ENCODE assay signal across 19 cellular contexts in genomic region chr12:122086641-122087285, GRCh38. TPM values are rescaled to one million over a fixed set of nuclear protein-coding genes. Genes with fewer than 3 reads are reported as not detected.
DNase-seq lines count a peak whose midpoint lies in the region; ATAC-seq, FAIRE-seq and TF ChIP-seq lines count a peak whose summit lies in the region.
"Had no signal": no experiment of that assay in that cellular context is flagged by ENCODE, and none has a peak within 500 bp of the region (broad histone marks: within the 10 kb centered on the region; RNA-seq: fewer than 3 reads in every experiment).

No MANE protein-coding gene starts in this region.

- no peak for DNase-seq in activated naive CD4-positive, alpha-beta T cell treated with anti-CD3 and anti-CD28 coated beads, Interleukin-2, amount 10 ng/mL, durations not matched to agents 7 days and 5 days
- DNase-seq in activated naive CD4-positive, alpha-beta T cell treated with anti-CD3 and anti-CD28 coated beads, Interleukin-2, amount 50 U/mL, for 16 hours, result no peak
- DNase-seq in astrocyte (ENCODE audit: low read depth) (no peak), mesenteric fat pad (ENCODE audit: low spot score) (peak; percentile 68), thyroid gland (no peak), hypothalamus (lab: John Stamatoyannopoulos, UW) (no peak)
- DNase-seq in stimulated activated CD4-positive, alpha-beta T cell treated with anti-CD3 and anti-CD28 coated beads, Interleukin-4, amount 100 ng/mL, for 24 hours, result no peak
- DNase-seq: ACHN; activated CD4-positive, alpha-beta memory T cell treated with anti-CD3 and anti-CD28 coated beads for 36 hours; amniotic stem cell; DMS153; foreskin fibroblast; GM23248; MM.1S; NCI-H2171 treated with DMSO at 0.1 percent for 48 hours; OCI-M1; T-helper 1 cell had no signal

- H3K4me3 ChIP-seq in astrocyte (ENCODE audit: insufficient read depth, low read depth, low read length) (no peak overlapping the region), thyroid gland (replicated peaks in 1 of 3) (no peak overlapping the region)
- H3K4me3 ChIP-seq: GM23248 had no signal

- TF ChIP-seq POLR2A in thyroid gland (IDR thresholded peaks at IDR 0.05), result no peak

- no peak for FAIRE-seq in astrocyte (lab: Jason Lieb, UNC)
- FAIRE-seq: keratinocyte had no signal

- H3K27me3 Mint-ChIP-seq in activated naive CD4-positive, alpha-beta T cell treated with anti-CD3 and anti-CD28 coated beads, Interleukin-2, amount 10 ng/mL, durations not matched to agents 7 days and 5 days, result no peaks in the 10 kb centered on the region
- H3K27me3 Mint-ChIP-seq in astrocyte (ENCODE audit: low read depth, unreplicated experiment), result no peaks in the 10 kb centered on the region
- H3K27me3 Mint-ChIP-seq: activated CD4-positive, alpha-beta memory T cell treated with anti-CD3 and anti-CD28 coated beads for 36 hours had no signal

- peaks cover 78% of the 10 kb centered on the region for H3K4me1 Mint-ChIP-seq in activated naive CD4-positive, alpha-beta T cell treated with anti-CD3 and anti-CD28 coated beads, Interleukin-2, amount 10 ng/mL, durations not matched to agents 7 days and 5 days
- H3K4me1 Mint-ChIP-seq in astrocyte (ENCODE audit: low read depth, unreplicated experiment), result peaks cover 46% of the 10 kb centered on the region

- H3K4me1 ChIP-seq in astrocyte (ENCODE audit: insufficient read depth, low read length) (peaks cover 14% of the 10 kb centered on the region), thyroid gland (peaks cover 67 to 71% of the 10 kb centered on the region in 2 donors)

- 85 to 86% methylated on average over 11 to 15 of the region's 18 CpGs for WGBS in thyroid gland, 2 donors

- ATAC-seq in HG03135 (IDR thresholded peaks at IDR 0.05; ENCODE audit: unreplicated experiment), result no peak

- intact Hi-C loops in thyroid gland (cut with DNase I), result no loop called here

- H3K36me3 ChIP-seq in astrocyte (ENCODE audit: insufficient read depth, low read length) (peaks cover 9% of the 10 kb centered on the region), thyroid gland (peaks cover 16 to 21% of the 10 kb centered on the region in 2 donors)

- H3K9ac ChIP-seq in astrocyte (ENCODE audit: low read length), result no peak overlapping the region
- H3K9ac ChIP-seq: GM23248 had no signal

- TF ChIP-seq CTCF in astrocyte (IDR thresholded peaks at IDR 0.05; ENCODE audit: insufficient read depth, low read depth, low read length) (no peak), thyroid gland (IDR thresholded peaks at IDR 0.05) (no peak)

- CTCF ChIA-PET in activated naive CD4-positive, alpha-beta T cell treated with anti-CD3 and anti-CD28 coated beads, Interleukin-2, amount 10 ng/mL, durations not matched to agents 7 days and 5 days (lab: Charles Lee), result interaction anchor here (0.8 kb wide), 1 partner anchor 32 kb away, joined by 3 read pairs; no protein-coding TSS in a partner anchor

- no peaks in the 10 kb centered on the region for H3K9me3 Mint-ChIP-seq in activated naive CD4-positive, alpha-beta T cell treated with anti-CD3 and anti-CD28 coated beads, Interleukin-2, amount 10 ng/mL, durations not matched to agents 7 days and 5 days
- no peaks in the 10 kb centered on the region for H3K9me3 Mint-ChIP-seq in astrocyte (ENCODE audit: unreplicated experiment)
- H3K9me3 Mint-ChIP-seq: activated CD4-positive, alpha-beta memory T cell treated with anti-CD3 and anti-CD28 coated beads for 36 hours had no signal

- peaks cover 58% of the 10 kb centered on the region for H4K20me1 ChIP-seq in astrocyte (ENCODE audit: insufficient read depth, low read length)

- peaks cover 60% of the 10 kb centered on the region for H3K36me3 Mint-ChIP-seq in activated naive CD4-positive, alpha-beta T cell treated with anti-CD3 and anti-CD28 coated beads, Interleukin-2, amount 10 ng/mL, durations not matched to agents 7 days and 5 days
- peaks cover 44% of the 10 kb centered on the region for H3K36me3 Mint-ChIP-seq in astrocyte (ENCODE audit: low read depth, unreplicated experiment)

- H3K27me3 ChIP-seq in astrocyte (ENCODE audit: insufficient read depth, low read length), result no peaks in the 10 kb centered on the region
- H3K27me3 ChIP-seq in thyroid gland, result no peaks in the 10 kb centered on the region

- H3K79me2 ChIP-seq in astrocyte (ENCODE audit: insufficient read depth, low read length), result peaks cover 80% of the 10 kb centered on the region

- H3K27ac ChIP-seq in astrocyte (ENCODE audit: low read depth, low read length) (no peak overlapping the region), thyroid gland (peak overlapping the region in 2 of 3 donors; percentile 42 to 68)
- H3K27ac ChIP-seq: GM23248 had no signal

- no peak overlapping the region for H2AFZ ChIP-seq in astrocyte (ENCODE audit: low read depth, low read length)
- H2AFZ ChIP-seq: GM23248 had no signal

- peak overlapping the region; percentile 59 for H3K27ac Mint-ChIP-seq in activated naive CD4-positive, alpha-beta T cell treated with anti-CD3 and anti-CD28 coated beads, Interleukin-2, amount 10 ng/mL, durations not matched to agents 7 days and 5 days
- peak overlapping the region; percentile 34 for H3K27ac Mint-ChIP-seq in astrocyte (ENCODE audit: unreplicated experiment)
- H3K27ac Mint-ChIP-seq: activated CD4-positive, alpha-beta memory T cell treated with anti-CD3 and anti-CD28 coated beads for 36 hours had no signal

- H3K9me3 ChIP-seq in astrocyte (ENCODE audit: insufficient read depth, low read depth, low read length) (no peaks in the 10 kb centered on the region), thyroid gland (no peaks in the 10 kb centered on the region)

- no peak overlapping the region for H3K4me3 Mint-ChIP-seq in activated naive CD4-positive, alpha-beta T cell treated with anti-CD3 and anti-CD28 coated beads, Interleukin-2, amount 10 ng/mL, durations not matched to agents 7 days and 5 days
- no peak overlapping the region for H3K4me3 Mint-ChIP-seq in astrocyte (ENCODE audit: unreplicated experiment)
- H3K4me3 Mint-ChIP-seq: activated CD4-positive, alpha-beta memory T cell treated with anti-CD3 and anti-CD28 coated beads for 36 hours had no signal

- no peak overlapping the region for H3K4me2 ChIP-seq in astrocyte (ENCODE audit: low read length)

RNA-seq across cellular contexts. Expression of gene MLXIP, which starts 8.2 kb away (rescaled TPM):
- total RNA-seq in astrocyte (62.5 and 73.4 TPM in 2 replicates), mesenteric fat pad (68.4 TPM), thyroid gland (10 to 100 TPM; 34.0 to 70.1 (median 46.2) TPM)
